1 cellular context compared by ENCODE assay signal in the genomic region with DNA sequence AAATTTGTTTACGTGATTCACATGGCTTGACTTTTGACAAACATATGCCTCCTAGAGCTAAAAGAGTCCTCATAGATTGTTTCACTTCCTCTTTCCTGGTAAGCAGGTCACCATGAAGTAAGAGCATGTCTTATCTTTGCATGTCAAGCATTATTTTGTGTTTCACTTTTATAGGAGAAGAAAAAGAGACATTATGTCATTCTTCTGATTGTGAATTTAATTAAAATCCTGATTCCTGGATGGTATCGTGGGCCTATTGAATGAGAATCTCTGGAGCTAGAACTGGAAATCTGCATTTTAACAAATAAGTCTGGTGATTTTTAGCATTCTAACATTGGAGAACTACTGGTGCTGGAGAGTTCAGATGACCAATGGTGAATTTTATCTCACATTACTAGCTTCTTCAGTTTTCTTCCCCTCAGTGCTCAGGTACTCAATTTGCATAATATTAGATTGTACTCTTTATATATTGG.
A peak's percentile ranks its signal among the peaks of the same experiment; 100 is the strongest.
TF ChIP-seq lines count a peak whose summit lies in the region.

No MANE protein-coding gene starts in this region.

TF ChIP-seq in K562, 482 proteins besides CTCF, POLR2A, EP300 and RAD21 (continued from another document):
- peak; percentile 35; the same call in 1 of the 2 replicates for TF ChIP-seq SMARCA4 (IDR thresholded peaks at IDR 0.05)
